Comparison of ENCODE assay signal across 11 cellular contexts in the genomic region with DNA sequence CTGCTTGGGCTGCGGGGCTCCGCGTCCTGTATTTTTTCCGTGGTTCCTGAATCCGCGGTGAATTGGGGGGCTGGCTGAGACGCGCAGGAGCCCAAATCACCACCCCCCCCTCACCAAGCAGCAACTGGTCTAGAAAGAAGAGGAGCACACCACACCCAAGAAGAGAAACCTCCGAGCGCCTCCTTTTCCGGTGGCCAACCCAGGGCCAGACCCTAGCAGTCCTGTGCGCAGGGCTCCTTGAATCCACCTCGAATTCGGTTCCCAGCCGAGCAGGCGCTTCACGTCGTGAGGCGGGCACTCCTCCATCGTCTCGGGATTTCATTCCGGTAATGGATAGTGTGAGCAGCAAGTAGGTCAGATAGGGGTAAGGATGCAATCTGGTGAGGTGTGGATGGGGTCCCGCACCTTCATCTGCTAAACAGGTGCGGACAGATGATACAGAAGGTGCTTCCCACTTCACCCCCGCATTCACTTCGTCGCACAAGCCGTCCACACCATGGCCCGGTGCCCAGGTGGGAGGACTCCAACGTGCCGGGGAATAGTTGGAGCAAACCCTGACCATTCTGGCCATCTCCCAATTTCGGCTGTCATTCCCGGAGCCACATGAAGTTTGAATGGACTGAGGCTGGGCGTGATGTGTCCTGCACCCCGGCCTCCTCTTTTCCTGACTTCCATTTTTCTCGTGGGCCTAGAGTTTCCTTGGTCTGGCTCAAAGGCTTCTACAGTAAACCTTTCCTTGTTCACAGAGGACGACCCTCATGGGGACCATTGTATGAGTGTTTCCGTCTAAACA. TPM values are rescaled to one million over a fixed set of nuclear protein-coding genes. Genes with fewer than 3 reads are reported as not detected.
DNase-seq lines count a peak whose midpoint lies in the region; ATAC-seq, FAIRE-seq and TF ChIP-seq lines count a peak whose summit lies in the region.
"Had no signal": no experiment of that assay in that cellular context is flagged by ENCODE, and none has a peak within 500 bp of the region (broad histone marks: within the 10 kb centered on the region; RNA-seq: fewer than 3 reads in every experiment).

No MANE protein-coding gene starts in this region.

- in situ Hi-C loops in HepG2 (cut with HindIII; ENCODE audit: extremely low pct_ligation_motif_present, low pct_unique_long_range_greater_than_20kb): no loop called here

- H3K79me2 ChIP-seq in HepG2 (ENCODE audit: insufficient read depth, low read length): no peaks in the 10 kb centered on the region

- H3K27ac ChIP-seq in right lobe of liver (no peak overlapping the region), HepG2 (ENCODE audit: extremely low read length, insufficient read depth, low read length) (no peak overlapping the region), coronary artery (no peak overlapping the region), muscle layer of duodenum (ENCODE audit: low read length) (no peak overlapping the region), urinary bladder (ENCODE audit: low read depth) (no peak overlapping the region)
- H3K27ac ChIP-seq: adrenal gland had no signal

- no peak for ATAC-seq in right lobe of liver
- no peak for ATAC-seq in HepG2
- ATAC-seq in HG03432 (IDR thresholded peaks at IDR 0.05; ENCODE audit: unreplicated experiment): no peak
- ATAC-seq in GM18867 (IDR thresholded peaks at IDR 0.05; ENCODE audit: unreplicated experiment): no peak

- TF ChIP-seq EP300 in HepG2 (IDR thresholded peaks at IDR 0.05; ENCODE audit: low read depth in 2 of 2, low read length in 2 of 2) (no peak), HepG2 (CRISPR knock-in tag; IDR thresholded peaks at IDR 0.05; ENCODE audit: borderline replicate concordance) (no peak)

- no TSS peak for BruUV-seq in HepG2 (replicated peaks; lab: Mats Ljungman, UMichigan)

- no peak overlapping the region for H3K9ac ChIP-seq in HepG2 (ENCODE audit: insufficient read depth, low read depth, low read length)

- WGBS in right lobe of liver (ENCODE audit: insufficient coverage, low coverage, low lambda C conversion rate, missing lambda C conversion rate): 64% methylated on average over 16 of the region's 38 CpGs
- WGBS in HepG2 (ENCODE audit: low lambda C conversion rate): 65% methylated on average over 36 of the region's 38 CpGs
- WGBS in urinary bladder: 63% methylated on average over 38 of the region's 38 CpGs

- CTCF ChIA-PET in HepG2 (lab: Yijun Ruan, JAX; ENCODE audit: low intra/inter-chr PET ratio, low total read pairs): no interaction called here

- FAIRE-seq in HepG2 (lab: Jason Lieb, UNC): no peak

- no peaks in the 10 kb centered on the region for H3K27me3 ChIP-seq in right lobe of liver
- peaks cover 9 to 75% of the 10 kb centered on the region in 2 experiments; a peak in 3 of 5 replicates for H3K27me3 ChIP-seq in HepG2 (ENCODE audit: control insufficient read depth in 1 of 2, insufficient read depth in 2 of 2, low read length in 2 of 2)
- no peaks in the 10 kb centered on the region for H3K27me3 ChIP-seq in muscle layer of duodenum (ENCODE audit: low read depth, low read length)
- H3K27me3 ChIP-seq: adrenal gland had no signal

- intact Hi-C loops in right lobe of liver (cut with DNase I): no loop called here
- intact Hi-C loops in HepG2 (cut with micrococcal nuclease; ENCODE audit: unreplicated experiment): no loop called here

- peak overlapping the region; percentile 8 to 39 (median 14) for H3K4me3 ChIP-seq in right lobe of liver
- H3K4me3 ChIP-seq in HepG2 (replicated peaks in 1 of 3; ENCODE audit: insufficient read depth in 1 of 3, low read depth in 2 of 3, low read length in 3 of 3): no peak overlapping the region
- peak overlapping the region; percentile 74 for H3K4me3 ChIP-seq in coronary artery
- peak overlapping the region; percentile 63 to 80 for H3K4me3 ChIP-seq in muscle layer of duodenum (ENCODE audit: low read depth in 1 of 2, low read length in 2 of 2)
- peak overlapping the region; percentile 43 for H3K4me3 ChIP-seq in urinary bladder (ENCODE audit: low read depth, low read length)

- TF ChIP-seq POLR2A in right lobe of liver (IDR thresholded peaks at IDR 0.05): no peak
- TF ChIP-seq POLR2A in HepG2 (IDR thresholded peaks at IDR 0.05; ENCODE audit: insufficient read depth in 1 of 2, low read depth in 2 of 2, low read length in 2 of 2): no peak

- POLR2A ChIA-PET in HepG2 (lab: Yijun Ruan, JAX): no interaction called here

- no peak overlapping the region for H3K4me2 ChIP-seq in HepG2 (ENCODE audit: low read depth, low read length)

- H4K20me1 ChIP-seq in HepG2 (ENCODE audit: insufficient read depth, low read length): no peaks in the 10 kb centered on the region

- TF ChIP-seq CTCF in right lobe of liver (IDR thresholded peaks at IDR 0.05): no peak
- no peak for TF ChIP-seq CTCF in HepG2 (CRISPR knock-in tag; IDR thresholded peaks at IDR 0.05)
- TF ChIP-seq CTCF in coronary artery (IDR thresholded peaks at IDR 0.05): no peak

- DNase-seq in right lobe of liver (no peak), HepG2 (ENCODE audit: low spot score) (no peak), coronary artery (ENCODE audit: low spot score) (peak; percentile 61), HPDE6-E6E7 (ENCODE audit: extremely low spot score) (no peak)
- DNase-seq: stimulated activated naive CD4-positive, alpha-beta T cell had no signal

- H3K9me3 ChIP-seq in right lobe of liver (no peaks in the 10 kb centered on the region), HepG2 (ENCODE audit: low read length) (peaks cover 9% of the 10 kb centered on the region; the same call in 1 of the 2 replicates), muscle layer of duodenum (ENCODE audit: control insufficient read depth in 1 of 2, low read length in 2 of 2) (peaks cover 0 to 4% of the 10 kb centered on the region in 2 donors)
- H3K9me3 ChIP-seq: adrenal gland had no signal

- H2AFZ ChIP-seq in HepG2 (ENCODE audit: low read length): no peak overlapping the region

- no peak for TF ChIP-seq RAD21 in HepG2 (CRISPR knock-in tag; IDR thresholded peaks at IDR 0.05)

- H3K4me1 ChIP-seq in right lobe of liver (peaks cover 0 to 3% (median 0%) of the 10 kb centered on the region in 4 donors), HepG2 (ENCODE audit: insufficient read depth, low read length) (peaks cover 12% of the 10 kb centered on the region), muscle layer of duodenum (ENCODE audit: control insufficient read depth in 1 of 2, insufficient read depth in 2 of 2, low read length in 2 of 2) (peaks cover 0 to 4% of the 10 kb centered on the region in 2 donors), urinary bladder (ENCODE audit: insufficient read depth) (no peaks in the 10 kb centered on the region)
- H3K4me1 ChIP-seq: Caco-2 had no signal

- H3K36me3 ChIP-seq in right lobe of liver (no peaks in the 10 kb centered on the region), HepG2 (replicated peaks in 1 of 2; ENCODE audit: control insufficient read depth in 1 of 2, insufficient read depth in 2 of 2, low read length in 2 of 2) (no peaks in the 10 kb centered on the region), muscle layer of duodenum (ENCODE audit: control insufficient read depth in 1 of 2, insufficient read depth in 2 of 2, low read length in 2 of 2) (no peaks in the 10 kb centered on the region), urinary bladder (ENCODE audit: insufficient read depth) (no peaks in the 10 kb centered on the region)
- H3K36me3 ChIP-seq: adrenal gland had no signal

TF ChIP-seq in HepG2, 621 proteins besides CTCF, POLR2A, EP300 and RAD21 (continues in another document):
- TF ChIP-seq HMGXB4 (CRISPR knock-in tag; IDR thresholded peaks at IDR 0.05; ENCODE audit: borderline replicate concordance in 1 of 2, low read depth in 1 of 2) (no peak), YY1 (IDR thresholded peaks at IDR 0.05; ENCODE audit: insufficient read depth, insufficient replicate concordance, low read depth, low read length) (no peak), ZNF24 (IDR thresholded peaks at IDR 0.05) (no peak), ZNF792 (CRISPR knock-in tag; IDR thresholded peaks at IDR 0.05) (no peak)

RNA-seq across cellular contexts. Expression of gene ZNF273, which starts 19.8 kb away (rescaled TPM):
- under 1 TPM; 0.24 to 1.00 (median 0.78) TPM for total RNA-seq in right lobe of liver
- total RNA-seq in HepG2 (2016; rRNA removed; fragmentation: Illumina TruSeq; extraction: Trizol): 5.8 and 6.8 TPM in 2 replicates
- 1.1 and 1.3 TPM in 2 replicates for total RNA-seq in HepG2 (2016; cell fraction: cytosol; rRNA removed; fragmentation: Illumina TruSeq; extraction: Trizol; ENCODE audit: low read depth)
- total RNA-seq in HepG2 (2016; cell fraction: insoluble cytoplasmic fraction; rRNA removed; fragmentation: Illumina TruSeq; extraction: Trizol): 5.0 and 7.2 TPM in 2 replicates
- total RNA-seq in HepG2 (2016; cell fraction: membrane; rRNA removed; fragmentation: Illumina TruSeq; extraction: Trizol): 2.1 and 4.0 TPM in 2 replicates
- 4.9 and 5.1 TPM in 2 replicates for total RNA-seq in HepG2 (2016; cell fraction: nucleus; rRNA removed; fragmentation: Illumina TruSeq; extraction: Trizol)
- 0.90 and 1.7 TPM in 2 replicates for polyA plus RNA-seq in HepG2 (2011; rRNA removed)
- 1.0 and 1.2 TPM in 2 replicates for polyA plus RNA-seq in HepG2 (2011; cell fraction: cytosol; rRNA removed)
- 0.64 and 0.69 TPM in 2 replicates for polyA plus RNA-seq in HepG2 (2011; cell fraction: nucleus; rRNA removed)
- polyA plus RNA-seq in HepG2 (2012): 1.3 and 2.0 TPM in 2 replicates
- polyA plus RNA-seq in HepG2 (2016; cell fraction: cytosol; fragmentation: Illumina TruSeq; extraction: Trizol; ENCODE audit: low read depth): 0.62 and 0.71 TPM in 2 replicates
- polyA plus RNA-seq in HepG2 (2016; cell fraction: insoluble cytoplasmic fraction; fragmentation: Illumina TruSeq; extraction: Trizol; ENCODE audit: low read depth): 6.6 and 7.3 TPM in 2 replicates
- polyA plus RNA-seq in HepG2 (2016; cell fraction: membrane; fragmentation: Illumina TruSeq; extraction: Trizol; ENCODE audit: low read depth): 2.5 and 2.6 TPM in 2 replicates
- 5.0 and 5.1 TPM in 2 replicates for polyA plus RNA-seq in HepG2 (2016; cell fraction: nucleus; fragmentation: Illumina TruSeq; extraction: Trizol; ENCODE audit: insufficient read depth, low read depth)
- 0.90 and 4.3 TPM in 2 replicates for polyA minus RNA-seq in HepG2 (2011; rRNA and poly(A)+ RNA removed; ENCODE audit: low replicate concordance)
- 2.3 TPM in 2 replicates for polyA minus RNA-seq in HepG2 (2011; cell fraction: cytosol; rRNA and poly(A)+ RNA removed)
- polyA minus RNA-seq in HepG2 (2011; cell fraction: nucleus; rRNA and poly(A)+ RNA removed): 5.3 and 6.6 TPM in 2 replicates
- total RNA-seq in urinary bladder: 22.5 TPM
- 4.6 TPM for polyA plus RNA-seq in urinary bladder

Comparison
In these comparisons a context has a peak if more than half of its experiments do, and no peak if none do; other contexts are left out.
1. H3K4me3 ChIP-seq: peak in right lobe of liver (3 of 3), coronary artery (single experiment), muscle layer of duodenum (2 of 2) and urinary bladder (single experiment); none in HepG2 (0 of 3).